15 cellular contexts compared by ENCODE assay signal in genomic region chr1:61087574-61087973, GRCh38. TPM values are rescaled to one million over a fixed set of nuclear protein-coding genes. Genes with fewer than 3 reads are reported as not detected.
DNase-seq lines count a peak whose midpoint lies in the region; ATAC-seq and TF ChIP-seq lines count a peak whose summit lies in the region.
"Had no signal": no experiment of that assay in that cellular context is flagged by ENCODE, and none has a peak within 500 bp of the region (broad histone marks: within the 10 kb centered on the region; RNA-seq: fewer than 3 reads in every experiment).

No MANE protein-coding gene starts in this region.

- 18 to 28% (median 19%) methylated on average over 3 of the region's 3 CpGs for WGBS in psoas muscle, 3 donors

- TF ChIP-seq CTCF in left ventricle myocardium inferior (IDR thresholded peaks at IDR 0.05; ENCODE audit: borderline replicate concordance) (no peak), psoas muscle (IDR thresholded peaks at IDR 0.05) (no peak), upper lobe of right lung (IDR thresholded peaks at IDR 0.05) (no peak)

- intact Hi-C loops in left ventricle myocardium inferior (cut with micrococcal nuclease), result loop anchor here (10.0 kb wide), 1 partner anchor 247 kb away; no protein-coding TSS in a partner anchor
- intact Hi-C loops in psoas muscle (cut with DNase I), result loop anchor here (5.0 to 10.0 kb wide), 3 partner anchors 35 to 250 kb away; no protein-coding TSS in a partner anchor
- intact Hi-C loops in upper lobe of right lung (cut with DNase I), result no loop called here

- H3K36me3 ChIP-seq in left ventricle myocardium inferior, result peaks cover 15% of the 10 kb centered on the region
- H3K36me3 ChIP-seq in psoas muscle (ENCODE audit: insufficient read depth in 1 of 2, low read depth in 1 of 2), result peaks cover 0 to 9% of the 10 kb centered on the region in 2 donors
- H3K36me3 ChIP-seq in upper lobe of right lung, result peaks cover 12% of the 10 kb centered on the region

- H3K27ac ChIP-seq in left ventricle myocardium inferior (replicated peaks), result peak overlapping the region; percentile 98
- H3K27ac ChIP-seq in psoas muscle, result peak overlapping the region; percentile 97
- H3K27ac ChIP-seq in upper lobe of right lung, result peak overlapping the region; percentile 94
- H3K27ac ChIP-seq: C4-2B had no signal

- H3K9me3 ChIP-seq in left ventricle myocardium inferior (replicated peaks) (no peaks in the 10 kb centered on the region), psoas muscle (no peaks in the 10 kb centered on the region), upper lobe of right lung (no peaks in the 10 kb centered on the region)

- peak in 3 of 4 donors; percentile 51 to 62 (median 61) for ATAC-seq in psoas muscle
- no peak for ATAC-seq in upper lobe of right lung
- ATAC-seq in GM21423 (IDR thresholded peaks at IDR 0.05; ENCODE audit: unreplicated experiment), result no peak
- ATAC-seq: activated naive CD4-positive, alpha-beta T cell treated with anti-CD3 and anti-CD28 coated beads, Interleukin-2, amount 50 U/mL, for 72 hours had no signal

- H3K4me3 ChIP-seq in left ventricle myocardium inferior (peak overlapping the region; percentile 88), psoas muscle (peak overlapping the region; percentile 90), upper lobe of right lung (no peak overlapping the region)

- DNase-seq in DMS79 treated with DMSO at 0.1 percent for 48 hours (lab: John Stamatoyannopoulos, UW), result peak; percentile 40
- no peak for DNase-seq in DMS79 (lab: John Stamatoyannopoulos, UW)
- no peak for DNase-seq in left ventricle myocardium inferior
- peak in 1 of 2 donors; percentile 66 for DNase-seq in psoas muscle
- no peak for DNase-seq in upper lobe of right lung
- DNase-seq in NCI-H2171 (lab: John Stamatoyannopoulos, UW), result no peak
- no peak for DNase-seq in NCI-H1417 (lab: John Stamatoyannopoulos, UW)
- DNase-seq: 8988T; activated CD4-positive, alpha-beta T cell treated with anti-CD3 and anti-CD28 coated beads for 48 hours; Karpas-422; NCI-H146; T1000 had no signal

- H3K4me1 ChIP-seq in left ventricle myocardium inferior, result peaks cover 94% of the 10 kb centered on the region
- peaks cover 23% of the 10 kb centered on the region for H3K4me1 ChIP-seq in psoas muscle
- H3K4me1 ChIP-seq in upper lobe of right lung, result peaks cover 26% of the 10 kb centered on the region

- H3K27me3 ChIP-seq in left ventricle myocardium inferior (ENCODE audit: low read depth) (no peaks in the 10 kb centered on the region), psoas muscle (ENCODE audit: insufficient read depth in 3 of 3, low read length in 2 of 3) (no peaks in the 10 kb centered on the region), upper lobe of right lung (no peaks in the 10 kb centered on the region)

RNA-seq across cellular contexts. Expression of gene NFIA, which starts 5.2 kb away (rescaled TPM):
- total RNA-seq in left ventricle myocardium inferior (90.2 TPM), psoas muscle (10 to 100 TPM; 30.6 to 42.7 (median 42.3) TPM), upper lobe of right lung (66.6 TPM)
- 10 to 100 TPM in 1 of 3 donors, 1 to 10 TPM in 2; 4.0 to 11.7 (median 4.2) TPM for polyA plus RNA-seq in psoas muscle

Comparison
In these comparisons a context has a peak if more than half of its experiments do, and no peak if none do; other contexts are left out.
1. ATAC-seq: peak in psoas muscle (3 of 4); none in upper lobe of right lung (single experiment) and GM21423 (single experiment).
2. Peak in every context shown above with its lines, with median percentiles within 50 percentile points of each other: H3K27ac ChIP-seq.